Comparison of ENCODE assay signal across 8 cellular contexts in genomic region chr3:27483117-27484001, GRCh38. TPM values are rescaled to one million over a fixed set of nuclear protein-coding genes. Genes with fewer than 3 reads are reported as not detected.
DNase-seq lines count a peak whose midpoint lies in the region; ATAC-seq, FAIRE-seq and TF ChIP-seq lines count a peak whose summit lies in the region.

No MANE protein-coding gene starts in this region.

- in situ Hi-C loops in brain microvascular endothelial cell (cut with HindIII; ENCODE audit: low pct_ligation_motif_present, low sequenced_read_pairs) = no loop called here

- DNase-seq in GM10266 (ENCODE audit: extremely low spot score) = peak; percentile 59
- peak; percentile 22 for DNase-seq in Jurkat, Clone E6-1 (ENCODE audit: low read depth, low spot score)
- DNase-seq in T-helper 2 cell treated with Interferon-gamma antibody and Interleukin-4, amounts not matched to agents 5 μg/mL and 100 μg/mL, for 36 hours (ENCODE audit: low spot score) = peak; percentile 34
- DNase-seq in brain microvascular endothelial cell = peak; percentile 61
- peak; percentile 37 to 39 (median 38) for DNase-seq in immature natural killer cell
- no peak for DNase-seq in D721Med (ENCODE audit: insufficient read length, low spot score)

- H3K4me1 Mint-ChIP-seq in T-helper 2 cell treated with Interferon-gamma antibody and Interleukin-4, amounts not matched to agents 5 μg/mL and 100 μg/mL, for 36 hours (ENCODE audit: low read depth) = peaks cover 35% of the 10 kb centered on the region
- peaks cover 56 to 57% of the 10 kb centered on the region in 2 donors for H3K4me1 Mint-ChIP-seq in immature natural killer cell

- H3K27me3 ChIP-seq in brain microvascular endothelial cell (replicated peaks) = no peaks in the 10 kb centered on the region

- peak overlapping the region; percentile 99 for H3K4me3 Mint-ChIP-seq in T-helper 2 cell treated with Interferon-gamma antibody and Interleukin-4, amounts not matched to agents 5 μg/mL and 100 μg/mL, for 36 hours
- H3K4me3 Mint-ChIP-seq in immature natural killer cell = peak overlapping the region; percentile 95 to 99 (median 98)

- ATAC-seq in GM21717 (IDR thresholded peaks at IDR 0.05; ENCODE audit: unreplicated experiment) = peak; percentile 30

- FAIRE-seq in D721Med (lab: Jason Lieb, UNC) = no peak

- H3K27me3 Mint-ChIP-seq in T-helper 2 cell treated with Interferon-gamma antibody and Interleukin-4, amounts not matched to agents 5 μg/mL and 100 μg/mL, for 36 hours (ENCODE audit: low read depth) = no peaks in the 10 kb centered on the region
- peaks cover 0 to 10% (median 4%) of the 10 kb centered on the region in 3 donors for H3K27me3 Mint-ChIP-seq in immature natural killer cell (ENCODE audit: low read depth in 3 of 3)

- peaks cover 36% of the 10 kb centered on the region for H3K36me3 Mint-ChIP-seq in T-helper 2 cell treated with Interferon-gamma antibody and Interleukin-4, amounts not matched to agents 5 μg/mL and 100 μg/mL, for 36 hours (ENCODE audit: low read depth)
- H3K36me3 Mint-ChIP-seq in immature natural killer cell = no peaks in the 10 kb centered on the region

- TF ChIP-seq CTCF in GM10266 (IDR thresholded peaks at IDR 0.05; ENCODE audit: control insufficient read depth, insufficient read depth, low read depth, missing control alignments) = no peak
- TF ChIP-seq CTCF in brain microvascular endothelial cell (IDR thresholded peaks at IDR 0.05; ENCODE audit: low read depth, low read length, missing control alignments) = no peak
- no peak for TF ChIP-seq CTCF in D721Med (IDR thresholded peaks at IDR 0.05; ENCODE audit: insufficient read depth, missing control alignments)

- H3K27ac Mint-ChIP-seq in T-helper 2 cell treated with Interferon-gamma antibody and Interleukin-4, amounts not matched to agents 5 μg/mL and 100 μg/mL, for 36 hours = peak overlapping the region; percentile 99
- H3K27ac Mint-ChIP-seq in immature natural killer cell = peak overlapping the region; percentile 92 to 95 (median 92)

- H3K4me3 ChIP-seq in Jurkat, Clone E6-1 (ENCODE audit: low read length) = peak overlapping the region; percentile 78
- H3K4me3 ChIP-seq in brain microvascular endothelial cell (ENCODE audit: low read depth, low read length) (peak overlapping the region; percentile 87), skin epidermis (peak overlapping the region; percentile 54 to 97 (median 93))

- H3K27ac ChIP-seq in brain microvascular endothelial cell (peak overlapping the region; percentile 68), skin epidermis (peak overlapping the region; percentile 79 to 99 (median 91))

- no peaks in the 10 kb centered on the region for H3K36me3 ChIP-seq in brain microvascular endothelial cell (replicated peaks)

- H3K9me3 Mint-ChIP-seq in T-helper 2 cell treated with Interferon-gamma antibody and Interleukin-4, amounts not matched to agents 5 μg/mL and 100 μg/mL, for 36 hours = no peaks in the 10 kb centered on the region
- H3K9me3 Mint-ChIP-seq in immature natural killer cell = no peaks in the 10 kb centered on the region

RNA-seq across cellular contexts. Expression of gene SLC4A7, which starts 0.8 kb away (rescaled TPM):
- 19.0 TPM for polyA plus RNA-seq in Jurkat, Clone E6-1 (2012; ENCODE audit: insufficient read depth, insufficient read length)
- polyA plus RNA-seq in immature natural killer cell = 10 to 100 TPM in 1 of 3 donors, 1 to 10 TPM in 2; 1.6 to 13.5 (median 8.4) TPM
